ENCODE assay signal across 16 cellular contexts in genomic region chr14:50605776-50606175, GRCh38.
"Had no signal": no experiment of that assay in that cellular context is flagged by ENCODE, and none has a peak within 500 bp of the region (broad histone marks: within the 10 kb centered on the region; RNA-seq: fewer than 3 reads in every experiment).

No MANE protein-coding gene starts in this region.

- H3K4me3 Mint-ChIP-seq: activated CD8-positive, alpha-beta memory T cell treated with anti-CD3 and anti-CD28 coated beads, Interleukin-2, amount 10 ng/mL, durations not matched to agents 7 days and 5 days; activated naive CD8-positive, alpha-beta T cell; activated T-cell treated with anti-CD3 and anti-CD28 coated beads, Interleukin-2, amount 50 U/mL, for 24 hours; stimulated activated naive CD8-positive, alpha-beta T cell treated with anti-CD3 and anti-CD28 coated beads, Interleukin-15, amount 100 ng/mL, for 72 hours had no signal

- ATAC-seq: activated CD4-positive, CD25-positive, alpha-beta regulatory T cell treated with anti-CD3 and anti-CD28 coated beads, Interleukin-2, amount 50 U/mL, for 24 hours; activated CD8-positive, alpha-beta memory T cell treated with anti-CD3 and anti-CD28 coated beads, Interleukin-2, amount 10 ng/mL, durations not matched to agents 7 days and 5 days; left lobe of liver; stimulated activated naive CD8-positive, alpha-beta T cell treated with anti-CD3 and anti-CD28 coated beads, Interleukin-15, amount 100 ng/mL, for 72 hours had no signal

- H3K27ac Mint-ChIP-seq: activated CD8-positive, alpha-beta memory T cell treated with anti-CD3 and anti-CD28 coated beads, Interleukin-2, amount 10 ng/mL, durations not matched to agents 7 days and 5 days; activated naive CD8-positive, alpha-beta T cell; activated T-cell treated with anti-CD3 and anti-CD28 coated beads, Interleukin-2, amount 50 U/mL, for 24 hours; stimulated activated naive CD8-positive, alpha-beta T cell treated with anti-CD3 and anti-CD28 coated beads, Interleukin-15, amount 100 ng/mL, for 72 hours had no signal

- DNase-seq: activated CD4-positive, alpha-beta T cell treated with anti-CD3 and anti-CD28 coated beads, Interleukin-2, amount 50 U/mL, for 4 hours; activated CD8-positive, alpha-beta memory T cell treated with anti-CD3 and anti-CD28 coated beads, Interleukin-2, amount 10 ng/mL, durations not matched to agents 7 days and 5 days; activated effector memory CD4-positive, alpha-beta T cell treated with Interleukin-2 at 50 U/mL for 16 hours; activated T-cell treated with anti-CD3 and anti-CD28 coated beads, Interleukin-2, amount 50 U/mL, for 24 hours; anterior cingulate cortex; colonic mucosa; effector CD8-positive, alpha-beta T cell; foreskin fibroblast; mesendoderm; ovary; stimulated activated CD4-positive, alpha-beta T cell treated with anti-CD3 and anti-CD28 coated beads, Interleukin-15, amount 100 ng/mL, for 24 hours; stimulated activated CD4-positive, alpha-beta T cell treated with anti-CD3 and anti-CD28 coated beads, Interleukin-4, amount 100 ng/mL, for 24 hours; stimulated activated naive CD8-positive, alpha-beta T cell treated with anti-CD3 and anti-CD28 coated beads, Interleukin-15, amount 100 ng/mL, for 72 hours had no signal

- H3K9me3 Mint-ChIP-seq: activated T-cell treated with anti-CD3 and anti-CD28 coated beads, Interleukin-2, amount 50 U/mL, for 24 hours; stimulated activated naive CD8-positive, alpha-beta T cell treated with anti-CD3 and anti-CD28 coated beads, Interleukin-15, amount 100 ng/mL, for 72 hours had no signal

- H3K36me3 Mint-ChIP-seq: activated CD8-positive, alpha-beta memory T cell treated with anti-CD3 and anti-CD28 coated beads, Interleukin-2, amount 10 ng/mL, durations not matched to agents 7 days and 5 days; activated naive CD8-positive, alpha-beta T cell had no signal

- H3K27me3 Mint-ChIP-seq: activated T-cell treated with anti-CD3 and anti-CD28 coated beads, Interleukin-2, amount 50 U/mL, for 24 hours; stimulated activated naive CD8-positive, alpha-beta T cell treated with anti-CD3 and anti-CD28 coated beads, Interleukin-15, amount 100 ng/mL, for 72 hours had no signal
